8 cellular contexts compared by ENCODE assay signal in genomic region chr5:129460121-129460950, GRCh38. TPM values are rescaled to one million over a fixed set of nuclear protein-coding genes. Genes with fewer than 3 reads are reported as not detected.
DNase-seq lines count a peak whose midpoint lies in the region; ATAC-seq and TF ChIP-seq lines count a peak whose summit lies in the region.

A gene with protein sequence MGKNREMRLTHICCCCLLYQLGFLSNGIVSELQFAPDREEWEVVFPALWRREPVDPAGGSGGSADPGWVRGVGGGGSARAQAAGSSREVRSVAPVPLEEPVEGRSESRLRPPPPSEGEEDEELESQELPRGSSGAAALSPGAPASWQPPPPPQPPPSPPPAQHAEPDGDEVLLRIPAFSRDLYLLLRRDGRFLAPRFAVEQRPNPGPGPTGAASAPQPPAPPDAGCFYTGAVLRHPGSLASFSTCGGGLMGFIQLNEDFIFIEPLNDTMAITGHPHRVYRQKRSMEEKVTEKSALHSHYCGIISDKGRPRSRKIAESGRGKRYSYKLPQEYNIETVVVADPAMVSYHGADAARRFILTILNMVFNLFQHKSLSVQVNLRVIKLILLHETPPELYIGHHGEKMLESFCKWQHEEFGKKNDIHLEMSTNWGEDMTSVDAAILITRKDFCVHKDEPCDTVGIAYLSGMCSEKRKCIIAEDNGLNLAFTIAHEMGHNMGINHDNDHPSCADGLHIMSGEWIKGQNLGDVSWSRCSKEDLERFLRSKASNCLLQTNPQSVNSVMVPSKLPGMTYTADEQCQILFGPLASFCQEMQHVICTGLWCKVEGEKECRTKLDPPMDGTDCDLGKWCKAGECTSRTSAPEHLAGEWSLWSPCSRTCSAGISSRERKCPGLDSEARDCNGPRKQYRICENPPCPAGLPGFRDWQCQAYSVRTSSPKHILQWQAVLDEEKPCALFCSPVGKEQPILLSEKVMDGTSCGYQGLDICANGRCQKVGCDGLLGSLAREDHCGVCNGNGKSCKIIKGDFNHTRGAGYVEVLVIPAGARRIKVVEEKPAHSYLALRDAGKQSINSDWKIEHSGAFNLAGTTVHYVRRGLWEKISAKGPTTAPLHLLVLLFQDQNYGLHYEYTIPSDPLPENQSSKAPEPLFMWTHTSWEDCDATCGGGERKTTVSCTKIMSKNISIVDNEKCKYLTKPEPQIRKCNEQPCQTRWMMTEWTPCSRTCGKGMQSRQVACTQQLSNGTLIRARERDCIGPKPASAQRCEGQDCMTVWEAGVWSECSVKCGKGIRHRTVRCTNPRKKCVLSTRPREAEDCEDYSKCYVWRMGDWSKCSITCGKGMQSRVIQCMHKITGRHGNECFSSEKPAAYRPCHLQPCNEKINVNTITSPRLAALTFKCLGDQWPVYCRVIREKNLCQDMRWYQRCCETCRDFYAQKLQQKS (plus strand): TSS chr5:129460298. CDS start chr5:129460392, 94 bp downstream.

- ATAC-seq in HG02642 (IDR thresholded peaks at IDR 0.05; ENCODE audit: poor library complexity, unreplicated experiment) (peak; percentile 53), GM18861 (IDR thresholded peaks at IDR 0.05; ENCODE audit: unreplicated experiment) (no peak), HG03039 (IDR thresholded peaks at IDR 0.05; ENCODE audit: unreplicated experiment) (no peak)
- ATAC-seq in natural killer cell treated with Interleukin-12 subunit alpha and Interleukin-12 subunit beta and Interleukin-15 and Interleukin-18, amount 100 ng/mL, for 72 hours, result no peak

- H3K9me3 Mint-ChIP-seq in T-helper 2 cell treated with Interferon-gamma antibody and Interleukin-4, amounts not matched to agents 5 μg/mL and 100 μg/mL, for 36 hours, result no peaks in the 10 kb centered on the region
- peaks cover under 1% of the 10 kb centered on the region for H3K9me3 Mint-ChIP-seq in nephron progenitor cell
- peaks cover 15% of the 10 kb centered on the region for H3K9me3 Mint-ChIP-seq in natural killer cell treated with Interleukin-12 subunit alpha and Interleukin-12 subunit beta and Interleukin-15 and Interleukin-18, amount 100 ng/mL, for 72 hours

- peaks cover 1% of the 10 kb centered on the region for H3K36me3 Mint-ChIP-seq in T-helper 2 cell treated with Interferon-gamma antibody and Interleukin-4, amounts not matched to agents 5 μg/mL and 100 μg/mL, for 36 hours (ENCODE audit: low read depth)
- peaks cover 2% of the 10 kb centered on the region for H3K36me3 Mint-ChIP-seq in nephron progenitor cell (ENCODE audit: low read depth)
- peaks cover 8% of the 10 kb centered on the region for H3K36me3 Mint-ChIP-seq in natural killer cell treated with Interleukin-12 subunit alpha and Interleukin-12 subunit beta and Interleukin-15 and Interleukin-18, amount 100 ng/mL, for 72 hours

- no peak within 1 kb of the TSS for H3K27ac Mint-ChIP-seq in T-helper 2 cell treated with Interferon-gamma antibody and Interleukin-4, amounts not matched to agents 5 μg/mL and 100 μg/mL, for 36 hours
- peak within 1 kb of the TSS; percentile 80 for H3K27ac Mint-ChIP-seq in nephron progenitor cell
- H3K27ac Mint-ChIP-seq in natural killer cell treated with Interleukin-12 subunit alpha and Interleukin-12 subunit beta and Interleukin-15 and Interleukin-18, amount 100 ng/mL, for 72 hours, result no peak within 1 kb of the TSS

- H3K27me3 Mint-ChIP-seq in T-helper 2 cell treated with Interferon-gamma antibody and Interleukin-4, amounts not matched to agents 5 μg/mL and 100 μg/mL, for 36 hours (ENCODE audit: low read depth), result peaks cover 49% of the 10 kb centered on the region
- H3K27me3 Mint-ChIP-seq in nephron progenitor cell (ENCODE audit: low read depth, poor library complexity), result peaks cover 6% of the 10 kb centered on the region
- peaks cover 21 to 30% of the 10 kb centered on the region in 2 donors for H3K27me3 Mint-ChIP-seq in natural killer cell treated with Interleukin-12 subunit alpha and Interleukin-12 subunit beta and Interleukin-15 and Interleukin-18, amount 100 ng/mL, for 72 hours

- peak; percentile 28 for DNase-seq in Daoy (ENCODE audit: low read depth)
- DNase-seq in T-helper 2 cell treated with Interferon-gamma antibody and Interleukin-4, amounts not matched to agents 5 μg/mL and 100 μg/mL, for 36 hours (ENCODE audit: low spot score), result peak; percentile 6
- DNase-seq in fibroblast of gingiva (ENCODE audit: low read depth), result peak; percentile 54
- peak; percentile 65 for DNase-seq in nephron progenitor cell
- DNase-seq in natural killer cell treated with Interleukin-12 subunit alpha and Interleukin-12 subunit beta and Interleukin-15 and Interleukin-18, amount 100 ng/mL, for 72 hours (ENCODE audit: low spot score), result no peak

- peak within 1 kb of the TSS; percentile 52 for H3K4me3 Mint-ChIP-seq in T-helper 2 cell treated with Interferon-gamma antibody and Interleukin-4, amounts not matched to agents 5 μg/mL and 100 μg/mL, for 36 hours
- peak within 1 kb of the TSS; percentile 98 for H3K4me3 Mint-ChIP-seq in nephron progenitor cell
- H3K4me3 Mint-ChIP-seq in natural killer cell treated with Interleukin-12 subunit alpha and Interleukin-12 subunit beta and Interleukin-15 and Interleukin-18, amount 100 ng/mL, for 72 hours, result no peak within 1 kb of the TSS

- peaks cover 7% of the 10 kb centered on the region for H3K4me1 Mint-ChIP-seq in T-helper 2 cell treated with Interferon-gamma antibody and Interleukin-4, amounts not matched to agents 5 μg/mL and 100 μg/mL, for 36 hours (ENCODE audit: low read depth)
- peaks cover 38% of the 10 kb centered on the region for H3K4me1 Mint-ChIP-seq in nephron progenitor cell
- H3K4me1 Mint-ChIP-seq in natural killer cell treated with Interleukin-12 subunit alpha and Interleukin-12 subunit beta and Interleukin-15 and Interleukin-18, amount 100 ng/mL, for 72 hours (ENCODE audit: low read depth in 2 of 2), result no peaks in the 10 kb centered on the region

- TF ChIP-seq CTCF in nephron progenitor cell (IDR thresholded peaks at IDR 0.05), result no peak

RNA-seq across cellular contexts. Expression of the gene that starts here (rescaled TPM):
- total RNA-seq in Daoy (2014; rRNA removed; shearing (Covaris generic)), result not detected in 2 replicates
- not detected for total RNA-seq in natural killer cell treated with Interleukin-12 subunit alpha and Interleukin-12 subunit beta and Interleukin-15 and Interleukin-18, amount 100 ng/mL, for 72 hours

Comparison
In these comparisons a context has a peak if more than half of its experiments do, and no peak if none do; other contexts are left out.
1. Peak in DNase-seq in Daoy; RNA of the gene not detected or under 1 TPM.